ENCODE assay signal across 30 cellular contexts in the genomic region with DNA sequence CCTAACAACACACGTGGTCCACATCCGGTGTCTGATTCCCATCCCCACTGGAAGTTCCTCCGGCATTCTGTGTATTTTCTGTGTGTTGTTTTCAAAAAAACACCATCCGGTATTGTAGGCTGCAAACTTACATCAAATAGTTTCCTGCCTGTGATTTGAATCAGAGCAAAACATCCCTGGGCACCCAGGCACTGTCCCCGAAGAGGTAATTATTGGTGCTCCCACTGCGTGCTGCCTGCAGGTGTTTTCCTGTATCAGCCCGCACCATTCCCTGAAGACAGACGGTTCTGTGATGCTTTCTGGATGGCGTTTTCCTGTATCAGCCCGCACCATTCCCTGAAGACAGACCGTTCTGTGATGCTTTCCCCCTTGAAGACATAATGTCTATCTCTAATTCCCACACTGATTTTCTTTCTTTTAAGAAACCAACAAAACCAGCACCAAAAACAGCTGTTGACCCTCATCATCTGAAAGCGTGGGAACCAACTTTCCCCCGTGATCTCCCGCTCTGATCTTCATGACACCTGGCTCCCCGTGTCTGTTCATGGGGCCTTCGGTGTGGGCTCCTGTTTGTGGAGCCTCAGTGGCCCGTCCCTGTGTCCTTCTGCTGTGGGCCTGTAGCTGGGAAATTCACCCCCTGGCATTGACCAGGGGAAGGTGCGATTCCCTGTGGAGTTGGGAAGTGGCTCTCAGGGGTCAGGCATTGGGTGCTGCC.
"Had no signal": no experiment of that assay in that cellular context is flagged by ENCODE, and none has a peak within 500 bp of the region (broad histone marks: within the 10 kb centered on the region; RNA-seq: fewer than 3 reads in every experiment).

No MANE protein-coding gene starts in this region.

- DNase-seq: activated B cell treated with CpG ODN at 0.5 μM for 24 hours; activated CD4-positive, alpha-beta T cell treated with anti-CD3 and anti-CD28 coated beads, Interleukin-2, amount 50 U/mL, for 1 hour; activated CD8-positive, alpha-beta T cell treated with anti-CD3 and anti-CD28 coated beads for 36 hours; activated naive CD8-positive, alpha-beta T cell treated with anti-CD3 and anti-CD28 coated beads, Interleukin-2, amount 50 U/mL, for 24 hours; activated T-cell treated with anti-CD3 and anti-CD28 coated beads, Interleukin-2, amount 50 U/mL, for 4 hours; amygdala; central memory CD4-positive, alpha-beta T cell; endodermal cell; foreskin fibroblast; hypothalamus; kidney glomerular epithelial cell; left lung; lower lobe of right lung; mesenchymal stem cell; natural killer cell; retina; stimulated activated CD4-positive, alpha-beta T cell treated with anti-CD3 and anti-CD28 coated beads, Interleukin-1b, Interleukin-23, amount 100 ng/mL, for 48 hours; stimulated activated CD4-positive, alpha-beta T cell treated with anti-CD3 and anti-CD28 coated beads, Interleukin-4, amount 100 ng/mL, for 4 hours; stimulated activated CD8-positive, alpha-beta memory T cell treated with anti-CD3 and anti-CD28 coated beads, Interleukin-4, amount 100 ng/mL, for 48 hours; stimulated activated naive CD8-positive, alpha-beta T cell treated with anti-CD3 and anti-CD28 coated beads, Interleukin-15, amount 100 ng/mL, for 72 hours; substantia nigra; upper lobe of left lung had no signal

- H3K36me3 ChIP-seq: left lung, lower lobe of right lung, prostate gland, upper lobe of left lung had no signal

- H3K9me3 Mint-ChIP-seq: activated B cell treated with CpG ODN at 0.5 μM for 24 hours; activated CD8-positive, alpha-beta T cell treated with anti-CD3 and anti-CD28 coated beads for 36 hours; activated naive CD4-positive, alpha-beta T cell treated with anti-CD3 and anti-CD28 coated beads, Interleukin-2, amount 50 U/mL, for 24 hours; activated naive CD8-positive, alpha-beta T cell treated with anti-CD3 and anti-CD28 coated beads, Interleukin-2, amount 50 U/mL, for 24 hours; activated T-cell treated with anti-CD3 and anti-CD28 coated beads, Interleukin-2, amount 50 U/mL, for 4 hours; activated T-helper 2 cell treated with anti-CD3 and anti-CD28 coated beads, Interferon-gamma antibody, Interleukin-2, Interleukin-4, amounts not matched to agents 10 μg/mL and 5 μg/mL and 100 μg/mL, durations not matched to agents 14 hours and 24 hours and 36 hours; dendritic cell treated with granulocyte-macrophage colony-stimulating factor and Interleukin-4, amounts not matched to agents 40 ng/mL and 50 ng/mL, for 4 days; endodermal cell; natural killer cell; stimulated activated naive CD8-positive, alpha-beta T cell treated with anti-CD3 and anti-CD28 coated beads, Interleukin-15, amount 100 ng/mL, for 72 hours; T-helper 2 cell treated with Interferon-gamma antibody and Interleukin-4, amounts not matched to agents 5 μg/mL and 100 μg/mL, for 36 hours had no signal

- ATAC-seq: activated CD8-positive, alpha-beta T cell treated with anti-CD3 and anti-CD28 coated beads for 36 hours; activated naive CD8-positive, alpha-beta T cell treated with anti-CD3 and anti-CD28 coated beads, Interleukin-2, amount 50 U/mL, for 24 hours; activated T-cell treated with anti-CD3 and anti-CD28 coated beads, Interleukin-2, amount 50 U/mL, for 4 hours; esophagus mucosa; left lung; natural killer cell; stimulated activated memory B cell treated with anti-CD40 and anti-IgM and Interleukin-4, amounts not matched to agents 10 μg/mL and 1 μg/mL and 100 μg/mL, for 72 hours; stimulated activated naive CD8-positive, alpha-beta T cell treated with anti-CD3 and anti-CD28 coated beads, Interleukin-15, amount 100 ng/mL, for 72 hours had no signal

- H3K27me3 ChIP-seq: upper lobe of left lung had no signal

- H3K27ac ChIP-seq: left lung, lower lobe of right lung, prostate gland, upper lobe of left lung had no signal

- H3K36me3 Mint-ChIP-seq: activated naive CD4-positive, alpha-beta T cell treated with anti-CD3 and anti-CD28 coated beads, Interleukin-2, amount 50 U/mL, for 24 hours; natural killer cell; stimulated activated memory B cell treated with anti-CD40 and anti-IgM and Interleukin-4, amounts not matched to agents 10 μg/mL and 1 μg/mL and 100 μg/mL, for 72 hours had no signal

- H3K4me3 ChIP-seq: left lung, lower lobe of right lung, prostate gland, smooth muscle cell, upper lobe of left lung had no signal

- H3K27me3 Mint-ChIP-seq: dendritic cell treated with granulocyte-macrophage colony-stimulating factor and Interleukin-4, amounts not matched to agents 40 ng/mL and 50 ng/mL, for 4 days had no signal

- H3K4me1 Mint-ChIP-seq: activated B cell treated with CpG ODN at 0.5 μM for 24 hours; activated naive CD4-positive, alpha-beta T cell treated with anti-CD3 and anti-CD28 coated beads, Interleukin-2, amount 50 U/mL, for 24 hours; activated naive CD8-positive, alpha-beta T cell treated with anti-CD3 and anti-CD28 coated beads, Interleukin-2, amount 50 U/mL, for 24 hours; endodermal cell; natural killer cell; stimulated activated naive CD8-positive, alpha-beta T cell treated with anti-CD3 and anti-CD28 coated beads, Interleukin-15, amount 100 ng/mL, for 72 hours had no signal

- H3K27ac Mint-ChIP-seq: activated B cell treated with CpG ODN at 0.5 μM for 24 hours; activated CD8-positive, alpha-beta T cell treated with anti-CD3 and anti-CD28 coated beads for 36 hours; activated naive CD4-positive, alpha-beta T cell treated with anti-CD3 and anti-CD28 coated beads, Interleukin-2, amount 50 U/mL, for 24 hours; activated naive CD8-positive, alpha-beta T cell treated with anti-CD3 and anti-CD28 coated beads, Interleukin-2, amount 50 U/mL, for 24 hours; activated T-helper 2 cell treated with anti-CD3 and anti-CD28 coated beads, Interferon-gamma antibody, Interleukin-2, Interleukin-4, amounts not matched to agents 10 μg/mL and 5 μg/mL and 100 μg/mL, durations not matched to agents 14 hours and 24 hours and 36 hours; dendritic cell treated with granulocyte-macrophage colony-stimulating factor and Interleukin-4, amounts not matched to agents 40 ng/mL and 50 ng/mL, for 4 days; endodermal cell; natural killer cell; stimulated activated memory B cell treated with anti-CD40 and anti-IgM and Interleukin-4, amounts not matched to agents 10 μg/mL and 1 μg/mL and 100 μg/mL, for 72 hours; T-helper 2 cell treated with Interferon-gamma antibody and Interleukin-4, amounts not matched to agents 5 μg/mL and 100 μg/mL, for 36 hours had no signal

- H3K4me3 Mint-ChIP-seq: activated B cell treated with CpG ODN at 0.5 μM for 24 hours; activated CD8-positive, alpha-beta T cell treated with anti-CD3 and anti-CD28 coated beads for 36 hours; activated naive CD4-positive, alpha-beta T cell treated with anti-CD3 and anti-CD28 coated beads, Interleukin-2, amount 50 U/mL, for 24 hours; activated naive CD8-positive, alpha-beta T cell treated with anti-CD3 and anti-CD28 coated beads, Interleukin-2, amount 50 U/mL, for 24 hours; activated T-cell treated with anti-CD3 and anti-CD28 coated beads, Interleukin-2, amount 50 U/mL, for 4 hours; dendritic cell treated with granulocyte-macrophage colony-stimulating factor and Interleukin-4, amounts not matched to agents 40 ng/mL and 50 ng/mL, for 4 days; endodermal cell; natural killer cell; stimulated activated memory B cell treated with anti-CD40 and anti-IgM and Interleukin-4, amounts not matched to agents 10 μg/mL and 1 μg/mL and 100 μg/mL, for 72 hours; stimulated activated naive CD8-positive, alpha-beta T cell treated with anti-CD3 and anti-CD28 coated beads, Interleukin-15, amount 100 ng/mL, for 72 hours; T-helper 2 cell treated with Interferon-gamma antibody and Interleukin-4, amounts not matched to agents 5 μg/mL and 100 μg/mL, for 36 hours had no signal

- H3K4me2 ChIP-seq: smooth muscle cell had no signal

- H3K9me3 ChIP-seq: left lung, lower lobe of right lung, prostate gland, upper lobe of left lung had no signal

- H3K4me1 ChIP-seq: left lung, lower lobe of right lung, prostate gland, upper lobe of left lung had no signal
